ENCODE assay signal across 11 cellular contexts in the genomic region with DNA sequence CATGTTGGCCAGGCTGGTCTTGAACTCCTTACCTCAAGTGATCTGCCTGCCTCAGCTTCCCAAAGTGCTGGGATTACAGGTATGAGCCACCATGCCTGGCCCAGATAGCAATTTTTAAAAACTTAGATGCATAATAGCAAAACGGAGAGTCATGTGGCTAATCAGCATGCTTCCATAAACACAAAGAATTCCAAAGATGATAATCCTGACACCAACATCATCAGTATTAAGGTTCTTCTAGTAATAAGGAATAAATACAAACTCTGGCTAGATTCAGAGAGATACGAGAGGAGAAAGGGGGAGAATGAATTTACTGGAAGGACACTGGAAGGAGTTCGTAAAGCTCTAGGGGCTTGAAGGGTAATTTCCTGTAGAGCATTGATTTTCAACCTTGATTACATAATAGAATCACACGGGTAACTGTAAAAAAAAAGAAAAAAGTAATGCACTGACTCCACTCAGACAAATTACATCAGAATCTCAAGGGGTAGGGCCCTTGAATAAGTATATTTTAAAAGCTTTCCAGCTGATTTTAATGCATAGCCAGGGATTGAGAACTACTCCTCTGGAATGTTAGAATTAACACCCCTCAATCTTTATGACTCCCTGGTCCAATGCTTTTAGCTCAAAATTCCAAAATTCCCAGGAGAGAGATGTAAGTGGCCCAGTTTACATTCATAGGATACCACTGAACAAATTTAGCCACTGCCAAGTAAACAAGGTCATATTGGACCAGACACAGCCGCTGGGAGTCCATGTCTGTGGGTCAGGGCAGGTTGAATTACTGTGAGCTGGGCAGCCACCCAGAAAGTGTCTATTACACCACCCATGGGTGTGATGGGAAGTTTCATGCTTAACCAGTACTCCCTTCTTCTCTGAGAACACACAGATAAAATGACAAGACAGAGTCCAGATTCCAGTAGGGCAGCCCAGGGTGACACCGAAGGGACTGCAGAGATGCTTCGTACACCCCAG.
DNase-seq lines count a peak whose midpoint lies in the region; ATAC-seq and TF ChIP-seq lines count a peak whose summit lies in the region.
"Had no signal": no experiment of that assay in that cellular context is flagged by ENCODE, and none has a peak within 500 bp of the region (broad histone marks: within the 10 kb centered on the region; RNA-seq: fewer than 3 reads in every experiment).

No MANE protein-coding gene starts in this region.

- in situ Hi-C loops in astrocyte of the spinal cord (cut with HindIII; ENCODE audit: low sequenced_read_pairs): no loop called here

- peaks cover 48% of the 10 kb centered on the region for H3K4me1 Mint-ChIP-seq in HFFc6 (ENCODE audit: low read depth)

- H3K4me1 ChIP-seq in testis: no peaks in the 10 kb centered on the region

- intact Hi-C loops in testis (cut with DNase I; ENCODE audit: low total_unique reads): no loop called here

- DNase-seq in HFFc6 (peak; percentile 21), astrocyte of the spinal cord (ENCODE audit: low read depth, low spot score) (peak; percentile 39), hepatic stellate cell (ENCODE audit: low spot score) (peak; percentile 41), testis (peak; percentile 57), GDM1 (lab: John Stamatoyannopoulos, UW) (no peak), Kasumi-1 (lab: John Stamatoyannopoulos, UW) (no peak)
- DNase-seq in stimulated activated CD4-positive, alpha-beta T cell treated with anti-CD3 and anti-CD28 coated beads, Interleukin-4, amount 100 ng/mL, for 24 hours: no peak
- DNase-seq: activated T-cell treated with anti-CD3 and anti-CD28 coated beads, Interleukin-2, amount 50 U/mL, for 48 hours; retina had no signal

- H3K36me3 ChIP-seq in testis (ENCODE audit: low read depth, missing control alignments): no peaks in the 10 kb centered on the region

- no peaks in the 10 kb centered on the region for H3K36me3 Mint-ChIP-seq in HFFc6 (ENCODE audit: low read depth)

- WGBS in testis, 2 donors: 51 to 59% methylated on average over 7 of the region's 7 CpGs

- TF ChIP-seq CTCF in HFFc6 (IDR thresholded peaks at IDR 0.05): no peak
- no peak for TF ChIP-seq CTCF in astrocyte of the spinal cord (IDR thresholded peaks at IDR 0.05; ENCODE audit: low read depth, low read length)
- no peak for TF ChIP-seq CTCF in testis (IDR thresholded peaks at IDR 0.05)

- no peak overlapping the region for H3K4me3 ChIP-seq in astrocyte of the spinal cord (ENCODE audit: low read depth, low read length)
- H3K4me3 ChIP-seq in testis: no peak overlapping the region

- no peaks in the 10 kb centered on the region for H3K9me3 Mint-ChIP-seq in HFFc6
- H3K9me3 Mint-ChIP-seq: dendritic cell treated with granulocyte-macrophage colony-stimulating factor and Interleukin-4, amounts not matched to agents 40 ng/mL and 50 ng/mL, for 4 days had no signal

- no peak overlapping the region for H3K27ac Mint-ChIP-seq in HFFc6
- H3K27ac Mint-ChIP-seq: dendritic cell treated with granulocyte-macrophage colony-stimulating factor and Interleukin-4, amounts not matched to agents 40 ng/mL and 50 ng/mL, for 4 days had no signal

- H3K9me3 ChIP-seq in testis: no peaks in the 10 kb centered on the region

- no peak overlapping the region for H3K27ac ChIP-seq in testis

- TF ChIP-seq POLR2A in testis (IDR thresholded peaks at IDR 0.05): no peak

- H3K27me3 Mint-ChIP-seq in HFFc6 (ENCODE audit: insufficient read depth): peaks cover 3% of the 10 kb centered on the region
- H3K27me3 Mint-ChIP-seq: dendritic cell treated with granulocyte-macrophage colony-stimulating factor and Interleukin-4, amounts not matched to agents 40 ng/mL and 50 ng/mL, for 4 days had no signal

- ATAC-seq in GM19463 (IDR thresholded peaks at IDR 0.05; ENCODE audit: unreplicated experiment): no peak

- H3K4me3 Mint-ChIP-seq in HFFc6: no peak overlapping the region
- H3K4me3 Mint-ChIP-seq: dendritic cell treated with granulocyte-macrophage colony-stimulating factor and Interleukin-4, amounts not matched to agents 40 ng/mL and 50 ng/mL, for 4 days had no signal

- no peaks in the 10 kb centered on the region for H3K27me3 ChIP-seq in testis

Comparison
In these comparisons a context has a peak if more than half of its experiments do, and no peak if none do; other contexts are left out.
1. DNase-seq: peak in HFFc6 (single experiment), astrocyte of the spinal cord (single experiment), hepatic stellate cell (single experiment) and testis (single experiment); none in stimulated activated CD4-positive, alpha-beta T cell treated with anti-CD3 and anti-CD28 coated beads, Interleukin-4, amount 100 ng/mL, for 24 hours (single experiment), GDM1 (single experiment) and Kasumi-1 (0 of 2).